In genomic region chrX:135543924-135544323, GRCh38 we compare ENCODE assay signal across 9 cellular contexts. TPM values are rescaled to one million over a fixed set of nuclear protein-coding genes. Genes with fewer than 3 reads are reported as not detected.
DNase-seq lines count a peak whose midpoint lies in the region; ATAC-seq and TF ChIP-seq lines count a peak whose summit lies in the region.
"Had no signal": no experiment of that assay in that cellular context is flagged by ENCODE, and none has a peak within 500 bp of the region (broad histone marks: within the 10 kb centered on the region; RNA-seq: fewer than 3 reads in every experiment).

No MANE protein-coding gene starts in this region.

- peaks cover 17% of the 10 kb centered on the region for H3K4me1 ChIP-seq in CD8-positive, alpha-beta memory T cell (ENCODE audit: insufficient read depth, low read length)
- no peaks in the 10 kb centered on the region for H3K4me1 ChIP-seq in Peyer's patch

- H3K9me3 Mint-ChIP-seq in CD8-positive, alpha-beta memory T cell, result no peaks in the 10 kb centered on the region

- ATAC-seq in GM19324 (IDR thresholded peaks at IDR 0.05; ENCODE audit: low FRiP score, unreplicated experiment) (peak; percentile 22), GM21825 (IDR thresholded peaks at IDR 0.05; ENCODE audit: unreplicated experiment) (no peak)

- CTCF ChIA-PET in CD8-positive, alpha-beta memory T cell (lab: Charles Lee), result interaction anchor here (1.1 kb wide), 1 partner anchor 21 kb away, joined by 3 read pairs; no protein-coding TSS in a partner anchor

- H3K27me3 Mint-ChIP-seq in CD8-positive, alpha-beta memory T cell, result peaks cover 0 to 5% of the 10 kb centered on the region in 2 donors

- no peaks in the 10 kb centered on the region for H3K9me3 ChIP-seq in CD8-positive, alpha-beta memory T cell (ENCODE audit: low read length)
- no peaks in the 10 kb centered on the region for H3K9me3 ChIP-seq in Peyer's patch

- H3K4me3 Mint-ChIP-seq in CD8-positive, alpha-beta memory T cell, result peak overlapping the region in 1 of 7 donors; percentile 25

- H3K27ac Mint-ChIP-seq in CD8-positive, alpha-beta memory T cell, result peak overlapping the region in 2 of 8 donors; percentile 37 to 38

- POLR2A ChIA-PET in CD8-positive, alpha-beta memory T cell (lab: Charles Lee), result no interaction called here

- H3K27ac ChIP-seq in CD8-positive, alpha-beta memory T cell (ENCODE audit: low read depth, low read length), result no peak overlapping the region
- peak overlapping the region in 1 of 4 donors; percentile 1 for H3K27ac ChIP-seq in Peyer's patch

- peaks cover 20 to 38% (median 26%) of the 10 kb centered on the region in 3 donors for H3K4me1 Mint-ChIP-seq in CD8-positive, alpha-beta memory T cell

- H3K36me3 Mint-ChIP-seq in CD8-positive, alpha-beta memory T cell, result peaks cover 0 to 29% (median 1%) of the 10 kb centered on the region in 3 donors

- H3K27me3 ChIP-seq in CD8-positive, alpha-beta memory T cell (ENCODE audit: insufficient read depth, low read length, poor library complexity, severe bottlenecking), result no peaks in the 10 kb centered on the region
- no peaks in the 10 kb centered on the region for H3K27me3 ChIP-seq in Peyer's patch

- DNase-seq in CD8-positive, alpha-beta memory T cell, result peak in 4 of 5 donors; percentile 4 to 44 (median 19)
- DNase-seq in Peyer's patch, result peak in 1 of 3 donors; percentile 31
- DNase-seq in fibroblast of mammary gland (ENCODE audit: low read depth), result no peak
- no peak for DNase-seq in ecto neural progenitor cell (ENCODE audit: low spot score)
- no peak for DNase-seq in NCI-H2227 treated with DMSO at 0.1 percent for 48 hours (lab: John Stamatoyannopoulos, UW)
- DNase-seq in amygdala (lab: John Stamatoyannopoulos, UW), result no peak
- DNase-seq: right cardiac atrium had no signal

- H3K36me3 ChIP-seq in CD8-positive, alpha-beta memory T cell (ENCODE audit: insufficient read depth, low read length), result no peaks in the 10 kb centered on the region
- H3K36me3 ChIP-seq in Peyer's patch, result no peaks in the 10 kb centered on the region

- no peak overlapping the region for H3K4me3 ChIP-seq in CD8-positive, alpha-beta memory T cell (ENCODE audit: low read length)
- H3K4me3 ChIP-seq in Peyer's patch, result no peak overlapping the region
- no peak overlapping the region for H3K4me3 ChIP-seq in fibroblast of mammary gland (ENCODE audit: control insufficient read depth, low read depth, low read length)

- peak in 5 of 6 experiments; percentile 6 to 24 (median 18) for TF ChIP-seq CTCF in Peyer's patch (IDR thresholded peaks at IDR 0.05)
- TF ChIP-seq CTCF in fibroblast of mammary gland (conservative IDR thresholded peaks at IDR 0.05; ENCODE audit: control insufficient read depth, insufficient read depth, low read depth, low read length), result peak; percentile 26

- TF ChIP-seq POLR2A in Peyer's patch (IDR thresholded peaks at IDR 0.05), result no peak

RNA-seq across cellular contexts. Expression of gene INTS6L, which starts 23.5 kb away (rescaled TPM):
- 10 to 100 TPM; 19.4 to 20.2 TPM for total RNA-seq in CD8-positive, alpha-beta memory T cell
- polyA plus RNA-seq in CD8-positive, alpha-beta memory T cell, result 5.4 TPM
- 10 to 100 TPM in 3 of 4 donors, 1 to 10 TPM in 1; 8.2 to 71.8 (median 11.4) TPM for total RNA-seq in Peyer's patch

Comparison
In these comparisons a context has a peak if more than half of its experiments do, and no peak if none do; other contexts are left out.
1. DNase-seq: peak in CD8-positive, alpha-beta memory T cell (4 of 5); none in fibroblast of mammary gland (single experiment), ecto neural progenitor cell (single experiment), NCI-H2227 treated with DMSO at 0.1 percent for 48 hours (single experiment) and amygdala (0 of 56).